8 cellular contexts compared by ENCODE assay signal in the genomic region with DNA sequence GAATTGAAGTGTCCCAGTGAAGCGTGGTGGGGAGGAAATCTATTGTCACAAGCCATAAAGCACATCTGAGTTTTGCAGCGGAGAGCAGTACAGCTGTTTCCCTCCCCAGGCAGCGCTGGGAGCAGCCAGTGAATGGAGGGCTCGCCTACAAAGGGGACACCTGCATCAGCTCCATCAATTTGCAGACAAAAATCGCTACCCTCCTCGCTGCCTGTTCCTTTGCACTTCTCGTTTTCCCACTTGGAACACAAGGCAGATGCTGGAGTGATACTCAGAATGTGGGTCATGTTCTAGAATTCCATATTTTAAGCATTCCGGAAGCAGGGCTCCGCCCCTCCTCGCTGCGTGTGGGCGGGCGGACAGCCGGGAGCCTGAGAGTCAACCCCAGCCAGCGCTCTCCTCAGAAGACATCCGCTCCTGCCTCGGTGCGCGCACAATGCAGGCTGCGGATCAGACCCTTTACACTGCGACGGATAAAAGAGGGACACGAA.
DNase-seq lines count a peak whose midpoint lies in the region; ATAC-seq lines count a peak whose summit lies in the region.

No MANE protein-coding gene starts in this region.

- no peak overlapping the region for H3K9ac ChIP-seq in iPS-15b (ENCODE audit: low read depth, low read length)

- no peaks in the 10 kb centered on the region for H3K9me3 ChIP-seq in iPS-15b (ENCODE audit: control insufficient read depth, insufficient read depth, low read length)

- H3K27me3 ChIP-seq in iPS-15b (ENCODE audit: control insufficient read depth, insufficient read depth, low read length), result no peaks in the 10 kb centered on the region

- H3K4me3 ChIP-seq in iPS-15b (ENCODE audit: low read depth, low read length), result peak overlapping the region; percentile 52

- H3K36me3 ChIP-seq in iPS-15b (ENCODE audit: control insufficient read depth, insufficient read depth, low read length), result no peaks in the 10 kb centered on the region

- peak; percentile 83 for ATAC-seq in HG03432 (IDR thresholded peaks at IDR 0.05; ENCODE audit: unreplicated experiment)
- peak; percentile 52 for ATAC-seq in stimulated activated naive CD8-positive, alpha-beta T cell treated with anti-CD3 and anti-CD28 coated beads, Interleukin-15, Interleukin-2, amounts not matched to agents 100 U/mL and 50 U/mL, for 24 hours

- peaks cover 10% of the 10 kb centered on the region for H3K4me1 ChIP-seq in iPS-15b (ENCODE audit: control insufficient read depth, insufficient read depth, low read length)

- DNase-seq in stimulated activated CD4-positive, alpha-beta T cell treated with anti-CD3 and anti-CD28 coated beads, Interleukin-12 subunit alpha, Interleukin-12 subunit beta, amount 100 ng/mL, for 4 hours, result peak; percentile 23
- DNase-seq in stimulated activated CD4-positive, alpha-beta T cell treated with anti-CD3 and anti-CD28 coated beads, Interleukin-4, amount 100 ng/mL, for 24 hours, result no peak
- DNase-seq in activated naive CD4-positive, alpha-beta T cell treated with anti-CD3 and anti-CD28 coated beads, Interleukin-2, amount 50 U/mL, for 16 hours, result peak; percentile 37
- peak; percentile 51 for DNase-seq in stimulated activated naive CD8-positive, alpha-beta T cell treated with anti-CD3 and anti-CD28 coated beads, Interleukin-15, Interleukin-2, amounts not matched to agents 100 U/mL and 50 U/mL, for 24 hours
- DNase-seq in islet precursor cell (no peak), NCI-H2196 treated with DMSO at 0.1 percent for 48 hours (lab: John Stamatoyannopoulos, UW; ENCODE audit: unreplicated experiment) (no peak)

Comparison
In these comparisons a context has a peak if more than half of its experiments do, and no peak if none do; other contexts are left out.
1. DNase-seq: peak in stimulated activated CD4-positive, alpha-beta T cell treated with anti-CD3 and anti-CD28 coated beads, Interleukin-12 subunit alpha, Interleukin-12 subunit beta, amount 100 ng/mL, for 4 hours (single experiment), activated naive CD4-positive, alpha-beta T cell treated with anti-CD3 and anti-CD28 coated beads, Interleukin-2, amount 50 U/mL, for 16 hours (single experiment) and stimulated activated naive CD8-positive, alpha-beta T cell treated with anti-CD3 and anti-CD28 coated beads, Interleukin-15, Interleukin-2, amounts not matched to agents 100 U/mL and 50 U/mL, for 24 hours (single experiment); none in stimulated activated CD4-positive, alpha-beta T cell treated with anti-CD3 and anti-CD28 coated beads, Interleukin-4, amount 100 ng/mL, for 24 hours (single experiment), islet precursor cell (single experiment) and NCI-H2196 treated with DMSO at 0.1 percent for 48 hours (single experiment).